1 cellular context compared by ENCODE assay signal in genomic region chr19:42410371-42410770, GRCh38.
TF ChIP-seq lines count a peak whose summit lies in the region.

No MANE protein-coding gene starts in this region.

TF ChIP-seq in H1, 55 proteins besides CTCF, POLR2A, EP300 and RAD21:
- TF ChIP-seq SUZ12 (IDR thresholded peaks at IDR 0.05; ENCODE audit: low read length) (no peak), HDAC6 (IDR thresholded peaks at IDR 0.05; ENCODE audit: low read depth, low read length) (no peak), SP2 (IDR thresholded peaks at IDR 0.05; ENCODE audit: low read length) (no peak), BRCA1 (IDR thresholded peaks at IDR 0.05; ENCODE audit: low read depth, low read length) (no peak), RBBP5 (IDR thresholded peaks at IDR 0.05; ENCODE audit: borderline replicate concordance, low read depth, low read length) (no peak), ASH2L (IDR thresholded peaks at IDR 0.05; ENCODE audit: low read length) (no peak)
